In genomic region chr1:153678519-153679336, GRCh38 we compare ENCODE assay signal across 8 cellular contexts. TPM values are rescaled to one million over a fixed set of nuclear protein-coding genes. Genes with fewer than 3 reads are reported as not detected.
DNase-seq lines count a peak whose midpoint lies in the region; ATAC-seq and TF ChIP-seq lines count a peak whose summit lies in the region.

NPR1 (plus strand) TSS chr1:153678688; CDS start chr1:153679109, 421 bp downstream.

- no peaks in the 10 kb centered on the region for H3K9me3 ChIP-seq in HUES48 (ENCODE audit: control insufficient read depth, insufficient read depth, low read length)

- H3K27ac Mint-ChIP-seq in activated CD8-positive, alpha-beta memory T cell treated with anti-CD3 and anti-CD28 coated beads, Interleukin-2, amount 10 ng/mL, durations not matched to agents 7 days and 5 days, result peak within 1 kb of the TSS; percentile 17
- H3K27ac Mint-ChIP-seq in neural crest cell (ENCODE audit: unreplicated experiment), result no peak within 1 kb of the TSS

- TF ChIP-seq CTCF in fibroblast of the aortic adventitia (IDR thresholded peaks at IDR 0.05; ENCODE audit: insufficient read depth, low read length) (no peak), neural crest cell (conservative IDR thresholded peaks at IDR 0.05) (no peak)

- H3K4me1 ChIP-seq in HUES48 (ENCODE audit: control insufficient read depth, insufficient read depth, low read length), result peaks cover 7% of the 10 kb centered on the region

- H3K27me3 Mint-ChIP-seq in activated CD8-positive, alpha-beta memory T cell treated with anti-CD3 and anti-CD28 coated beads, Interleukin-2, amount 10 ng/mL, durations not matched to agents 7 days and 5 days, result peaks cover 62% of the 10 kb centered on the region
- H3K27me3 Mint-ChIP-seq in neural crest cell (ENCODE audit: low read depth), result peaks cover 70% of the 10 kb centered on the region

- H3K9ac ChIP-seq in HUES48 (ENCODE audit: low read depth, low read length), result no peak within 1 kb of the TSS

- H3K27ac ChIP-seq in HUES48 (ENCODE audit: low read depth, low read length), result no peak within 1 kb of the TSS

- H3K36me3 ChIP-seq in HUES48 (ENCODE audit: control insufficient read depth, insufficient read depth, low read length), result no peaks in the 10 kb centered on the region

- no peaks in the 10 kb centered on the region for H3K36me3 Mint-ChIP-seq in activated CD8-positive, alpha-beta memory T cell treated with anti-CD3 and anti-CD28 coated beads, Interleukin-2, amount 10 ng/mL, durations not matched to agents 7 days and 5 days
- H3K36me3 Mint-ChIP-seq in neural crest cell (ENCODE audit: low read depth), result no peaks in the 10 kb centered on the region

- CTCF ChIA-PET in activated CD8-positive, alpha-beta memory T cell treated with anti-CD3 and anti-CD28 coated beads, Interleukin-2, amount 10 ng/mL, durations not matched to agents 7 days and 5 days (lab: Charles Lee), result interaction anchor here (0.5 to 4.4 kb wide), 14 partner anchors 9 to 1365 kb away, joined by 3 to 26 read pairs (median 4); partner anchors contain the start of genes RAB13, SLC27A3, SLC39A1 and SNAPIN

- H3K27me3 ChIP-seq in HUES48 (ENCODE audit: control insufficient read depth, insufficient read depth, low read length), result peaks cover 41% of the 10 kb centered on the region

- H3K4me3 ChIP-seq in HUES48 (ENCODE audit: low read depth, low read length), result peak within 1 kb of the TSS; percentile 66
- H3K4me3 ChIP-seq in fibroblast of the aortic adventitia (ENCODE audit: low read depth, low read length), result peak within 1 kb of the TSS; percentile 50

- peak; percentile 54 for ATAC-seq in activated CD8-positive, alpha-beta memory T cell treated with anti-CD3 and anti-CD28 coated beads, Interleukin-2, amount 10 ng/mL, durations not matched to agents 7 days and 5 days
- no peak for ATAC-seq in HG03097 (IDR thresholded peaks at IDR 0.05; ENCODE audit: low FRiP score, unreplicated experiment)

- no peaks in the 10 kb centered on the region for H3K9me3 Mint-ChIP-seq in activated CD8-positive, alpha-beta memory T cell treated with anti-CD3 and anti-CD28 coated beads, Interleukin-2, amount 10 ng/mL, durations not matched to agents 7 days and 5 days (ENCODE audit: low read depth)
- H3K9me3 Mint-ChIP-seq in neural crest cell, result no peaks in the 10 kb centered on the region

- H3K4me1 Mint-ChIP-seq in activated CD8-positive, alpha-beta memory T cell treated with anti-CD3 and anti-CD28 coated beads, Interleukin-2, amount 10 ng/mL, durations not matched to agents 7 days and 5 days, result peaks cover 19% of the 10 kb centered on the region
- H3K4me1 Mint-ChIP-seq in neural crest cell, result peaks cover 23% of the 10 kb centered on the region

- H3K4me3 Mint-ChIP-seq in activated CD8-positive, alpha-beta memory T cell treated with anti-CD3 and anti-CD28 coated beads, Interleukin-2, amount 10 ng/mL, durations not matched to agents 7 days and 5 days, result peak within 1 kb of the TSS; percentile 72
- H3K4me3 Mint-ChIP-seq in neural crest cell, result peak within 1 kb of the TSS; percentile 83

- DNase-seq in COLO668 (lab: John Stamatoyannopoulos, UW; ENCODE audit: unreplicated experiment) (peak; percentile 47), fibroblast of the aortic adventitia (ENCODE audit: low read depth) (peak; percentile 61), neural crest cell (ENCODE audit: low read depth, low spot score) (no peak), cerebellar cortex (ENCODE audit: low spot score) (no peak), SIG-M5 treated with dmso at 0.1 percent for 504 hours (lab: John Stamatoyannopoulos, UW; ENCODE audit: unreplicated experiment) (no peak)
- peak; percentile 50 for DNase-seq in activated CD8-positive, alpha-beta memory T cell treated with anti-CD3 and anti-CD28 coated beads, Interleukin-2, amount 10 ng/mL, durations not matched to agents 7 days and 5 days

RNA-seq across cellular contexts. Expression of gene NPR1, which starts in this region (rescaled TPM):
- total RNA-seq in activated CD8-positive, alpha-beta memory T cell treated with anti-CD3 and anti-CD28 coated beads, Interleukin-2, amount 10 ng/mL, durations not matched to agents 7 days and 5 days, result under 1 TPM in 1 of 2 experiments, not detected in 1; 0.05 TPM
- total RNA-seq in fibroblast of the aortic adventitia (ENCODE audit: low replicate concordance), result 1.5 and 24.0 TPM in 2 replicates
- total RNA-seq in neural crest cell, result 0.57 and 0.93 TPM in 2 replicates

Comparison
In these comparisons a context has a peak if more than half of its experiments do, and no peak if none do; other contexts are left out.
1. Peak in DNase-seq and ATAC-seq in activated CD8-positive, alpha-beta memory T cell treated with anti-CD3 and anti-CD28 coated beads, Interleukin-2, amount 10 ng/mL, durations not matched to agents 7 days and 5 days; RNA of the gene not detected or under 1 TPM.
2. DNase-seq: peak in COLO668 (single experiment) and fibroblast of the aortic adventitia (single experiment); none in neural crest cell (single experiment), cerebellar cortex (single experiment) and SIG-M5 treated with dmso at 0.1 percent for 504 hours (single experiment).